Comparison of ENCODE assay signal across 9 cellular contexts in genomic region chr1:27098447-27099153, GRCh38. TPM values are rescaled to one million over a fixed set of nuclear protein-coding genes. Genes with fewer than 3 reads are reported as not detected.
DNase-seq lines count a peak whose midpoint lies in the region; ATAC-seq and TF ChIP-seq lines count a peak whose summit lies in the region.
"Had no signal": no experiment of that assay in that cellular context is flagged by ENCODE, and none has a peak within 500 bp of the region (broad histone marks: within the 10 kb centered on the region; RNA-seq: fewer than 3 reads in every experiment).

No MANE protein-coding gene starts in this region.

- peaks cover 2% of the 10 kb centered on the region for H3K27me3 Mint-ChIP-seq in HFFc6 (ENCODE audit: insufficient read depth)
- no peaks in the 10 kb centered on the region for H3K27me3 Mint-ChIP-seq in activated naive CD4-positive, alpha-beta T cell treated with anti-CD3 and anti-CD28 coated beads, Interleukin-2, amount 10 ng/mL, durations not matched to agents 7 days and 5 days

- H3K79me2 ChIP-seq in MM.1S (ENCODE audit: low read length): no peaks in the 10 kb centered on the region

- no peak overlapping the region for H2AFZ ChIP-seq in MM.1S (ENCODE audit: low read length)

- no peak overlapping the region for H3K4me2 ChIP-seq in MM.1S (ENCODE audit: low read depth, low read length)

- TF ChIP-seq CTCF in HFFc6 (IDR thresholded peaks at IDR 0.05): no peak
- no peak for TF ChIP-seq CTCF in WERI-Rb-1 (IDR thresholded peaks at IDR 0.05; ENCODE audit: low read depth, low read length)
- TF ChIP-seq CTCF in right atrium auricular region (IDR thresholded peaks at IDR 0.05): no peak
- TF ChIP-seq CTCF in MM.1S (IDR thresholded peaks at IDR 0.05; ENCODE audit: low read length): no peak

- H3K9ac ChIP-seq in skeletal muscle tissue (ENCODE audit: low read depth in 1 of 3, low read length in 3 of 3) (peak overlapping the region in 1 of 3 donors; percentile 50), MM.1S (ENCODE audit: low read length) (no peak overlapping the region)

- no peaks in the 10 kb centered on the region for H3K9me3 ChIP-seq in WERI-Rb-1 (ENCODE audit: severe bottlenecking)
- no peaks in the 10 kb centered on the region for H3K9me3 ChIP-seq in right atrium auricular region
- no peaks in the 10 kb centered on the region for H3K9me3 ChIP-seq in skeletal muscle tissue (ENCODE audit: control insufficient read depth in 3 of 3, low read length in 3 of 3)
- no peaks in the 10 kb centered on the region for H3K9me3 ChIP-seq in MM.1S (replicated peaks; ENCODE audit: insufficient read depth, low read length)

- H3K4me3 ChIP-seq in WERI-Rb-1 (ENCODE audit: low read depth, low read length) (no peak overlapping the region), right atrium auricular region (no peak overlapping the region), skeletal muscle tissue (ENCODE audit: low read length in 3 of 3) (peak overlapping the region in 1 of 3 donors; percentile 22), MM.1S (ENCODE audit: low read length) (no peak overlapping the region)

- H3K9me2 ChIP-seq in MM.1S (replicated peaks; ENCODE audit: insufficient read depth, low read length): no peaks in the 10 kb centered on the region

- H3F3A ChIP-seq in MM.1S (ENCODE audit: insufficient read depth, low read length): no peaks in the 10 kb centered on the region

- H3K27ac Mint-ChIP-seq in HFFc6: peak overlapping the region; percentile 95
- H3K27ac Mint-ChIP-seq in activated naive CD4-positive, alpha-beta T cell treated with anti-CD3 and anti-CD28 coated beads, Interleukin-2, amount 10 ng/mL, durations not matched to agents 7 days and 5 days: no peak overlapping the region

- peak overlapping the region; percentile 75 for H3K27ac ChIP-seq in WERI-Rb-1
- H3K27ac ChIP-seq in right atrium auricular region: peak overlapping the region; percentile 90 to 98
- H3K27ac ChIP-seq in skeletal muscle tissue (ENCODE audit: low read depth, low read length): peak overlapping the region; percentile 60
- H3K27ac ChIP-seq in MM.1S (ENCODE audit: low read length): no peak overlapping the region

- H3K36me3 Mint-ChIP-seq in HFFc6 (ENCODE audit: low read depth): no peaks in the 10 kb centered on the region
- H3K36me3 Mint-ChIP-seq in activated naive CD4-positive, alpha-beta T cell treated with anti-CD3 and anti-CD28 coated beads, Interleukin-2, amount 10 ng/mL, durations not matched to agents 7 days and 5 days: peaks cover 8% of the 10 kb centered on the region

- H3K9me3 Mint-ChIP-seq in HFFc6: no peaks in the 10 kb centered on the region
- H3K9me3 Mint-ChIP-seq in activated naive CD4-positive, alpha-beta T cell treated with anti-CD3 and anti-CD28 coated beads, Interleukin-2, amount 10 ng/mL, durations not matched to agents 7 days and 5 days: no peaks in the 10 kb centered on the region

- no peak for ATAC-seq in GM18858 (IDR thresholded peaks at IDR 0.05; ENCODE audit: unreplicated experiment)

- H3K36me3 ChIP-seq in WERI-Rb-1: no peaks in the 10 kb centered on the region
- H3K36me3 ChIP-seq in right atrium auricular region: no peaks in the 10 kb centered on the region
- peaks cover 5 to 10% (median 6%) of the 10 kb centered on the region in 3 donors for H3K36me3 ChIP-seq in skeletal muscle tissue (ENCODE audit: control insufficient read depth in 3 of 3, insufficient read depth in 3 of 3, low read length in 3 of 3)
- no peaks in the 10 kb centered on the region for H3K36me3 ChIP-seq in MM.1S (replicated peaks; ENCODE audit: insufficient read depth, low read length)

- CTCF ChIA-PET in activated naive CD4-positive, alpha-beta T cell treated with anti-CD3 and anti-CD28 coated beads, Interleukin-2, amount 10 ng/mL, durations not matched to agents 7 days and 5 days (lab: Charles Lee): interaction anchor here (1.1 to 16.9 kb wide), 6 partner anchors 10 to 200 kb away, joined by 6 to 367 read pairs (median 54); no protein-coding TSS in a partner anchor

- H4K20me1 ChIP-seq in MM.1S (ENCODE audit: insufficient read depth, low read length): no peaks in the 10 kb centered on the region

- H3K4me1 Mint-ChIP-seq in HFFc6 (ENCODE audit: low read depth): peaks cover 31% of the 10 kb centered on the region
- H3K4me1 Mint-ChIP-seq in activated naive CD4-positive, alpha-beta T cell treated with anti-CD3 and anti-CD28 coated beads, Interleukin-2, amount 10 ng/mL, durations not matched to agents 7 days and 5 days: peaks cover 7% of the 10 kb centered on the region

- DNase-seq in HFFc6: no peak
- DNase-seq in WERI-Rb-1: no peak
- no peak for DNase-seq in right atrium auricular region (ENCODE audit: low spot score)
- no peak for DNase-seq in MM.1S
- no peak for DNase-seq in activated naive CD4-positive, alpha-beta T cell treated with anti-CD3 and anti-CD28 coated beads, Interleukin-2, amount 10 ng/mL, durations not matched to agents 7 days and 5 days
- no peak for DNase-seq in stimulated activated CD4-positive, alpha-beta T cell treated with anti-CD3 and anti-CD28 coated beads, Interleukin-1b, Interleukin-23, amount 100 ng/mL, for 48 hours
- DNase-seq: stimulated activated CD4-positive, alpha-beta T cell treated with anti-CD3 and anti-CD28 coated beads, Interleukin-2, amount 100 ng/mL, for 48 hours had no signal

- H3K27me3 ChIP-seq in WERI-Rb-1 (ENCODE audit: insufficient read depth, low read depth, severe bottlenecking) (no peaks in the 10 kb centered on the region), right atrium auricular region (no peaks in the 10 kb centered on the region), skeletal muscle tissue (ENCODE audit: control insufficient read depth in 3 of 3, insufficient read depth in 3 of 3, low read length in 3 of 3) (no peaks in the 10 kb centered on the region), MM.1S (replicated peaks; ENCODE audit: insufficient read depth, low read length) (no peaks in the 10 kb centered on the region)

- peak overlapping the region; percentile 65 for H3K4me3 Mint-ChIP-seq in HFFc6
- no peak overlapping the region for H3K4me3 Mint-ChIP-seq in activated naive CD4-positive, alpha-beta T cell treated with anti-CD3 and anti-CD28 coated beads, Interleukin-2, amount 10 ng/mL, durations not matched to agents 7 days and 5 days

- H3K4me1 ChIP-seq in right atrium auricular region: peaks cover 0 to 36% of the 10 kb centered on the region in 2 donors
- peaks cover 18 to 20% (median 19%) of the 10 kb centered on the region in 3 donors for H3K4me1 ChIP-seq in skeletal muscle tissue (ENCODE audit: control insufficient read depth in 3 of 3, insufficient read depth in 3 of 3, low read length in 3 of 3)
- no peaks in the 10 kb centered on the region for H3K4me1 ChIP-seq in MM.1S (ENCODE audit: low read length)

RNA-seq across cellular contexts. Expression of gene SLC9A1, which starts 56.3 kb away (rescaled TPM):
- total RNA-seq in HFFc6 (2021; fragmentation: NEBNext Ultra II Directional; extraction: Animal tissue kit (Norgen Biotek cat#: 25700)): 10 to 100 TPM; 37.1 to 51.0 (median 44.7) TPM
- 10 to 100 TPM; 20.0 to 28.3 TPM for total RNA-seq in right atrium auricular region
- total RNA-seq in skeletal muscle tissue: 1.6 TPM
